1 cellular context compared by ENCODE assay signal in genomic region chr4:1590244-1590643, GRCh38.
TF ChIP-seq lines count a peak whose summit lies in the region.

No MANE protein-coding gene starts in this region.

TF ChIP-seq in K562, 482 proteins besides CTCF, POLR2A, EP300 and RAD21 (continued from another document):
- peak; percentile 61 for TF ChIP-seq NCOR1 (IDR thresholded peaks at IDR 0.05)
- TF ChIP-seq KLF16 (IDR thresholded peaks at IDR 0.05) = peak; percentile 26; the same call in 1 of the 2 replicates
- no peak for TF ChIP-seq FOXA1 (IDR thresholded peaks at IDR 0.05; ENCODE audit: borderline replicate concordance)
TF ChIP-seq in K562: peak in this region for 35.
